Comparison of ENCODE assay signal across 12 cellular contexts in genomic region chr2:600542-601386, GRCh38.
"Had no signal": no experiment of that assay in that cellular context is flagged by ENCODE, and none has a peak within 500 bp of the region (broad histone marks: within the 10 kb centered on the region; RNA-seq: fewer than 3 reads in every experiment).

No MANE protein-coding gene starts in this region.

- H3K36me3 ChIP-seq: colonic mucosa, lower lobe of right lung, tibial nerve had no signal

- H3K27me3 ChIP-seq: colonic mucosa, foreskin keratinocyte, hepatocyte, tibial nerve had no signal

- H3K27ac ChIP-seq: colonic mucosa, foreskin keratinocyte, hepatocyte, lower lobe of right lung, tibial nerve had no signal

- H3K4me3 ChIP-seq: colonic mucosa, hepatocyte, lower lobe of right lung, tibial nerve had no signal

- H3K9me3 ChIP-seq: colonic mucosa, lower lobe of right lung, tibial nerve had no signal

- ATAC-seq: foreskin keratinocyte; lower lobe of right lung; stimulated activated naive CD8-positive, alpha-beta T cell treated with anti-CD3 and anti-CD28 coated beads, Interleukin-15, Interleukin-2, amounts not matched to agents 100 U/mL and 50 U/mL, for 24 hours had no signal

- H3K4me1 ChIP-seq: colonic mucosa, foreskin keratinocyte, lower lobe of right lung, tibial nerve had no signal

- H3K4me2 ChIP-seq: hepatocyte had no signal

- H3K79me2 ChIP-seq: hepatocyte had no signal

- DNase-seq: activated CD4-positive, CD25-positive, alpha-beta regulatory T cell treated with anti-CD3 and anti-CD28 coated beads, Interleukin-2, amount 50 U/mL, for 72 hours; activated naive CD4-positive, alpha-beta T cell treated with Interleukin-2 at 50 U/mL for 16 hours; activated T-cell treated with anti-CD3 and anti-CD28 coated beads, Interleukin-2, amount 50 U/mL, for 1 hour; colonic mucosa; foreskin keratinocyte; lower lobe of right lung; nucleus accumbens; retina; stimulated activated CD4-positive, alpha-beta T cell treated with anti-CD3 and anti-CD28 coated beads, Interleukin-2, amount 100 ng/mL, for 24 hours; stimulated activated naive CD8-positive, alpha-beta T cell treated with anti-CD3 and anti-CD28 coated beads, Interleukin-15, Interleukin-2, amounts not matched to agents 100 U/mL and 50 U/mL, for 24 hours had no signal
